ENCODE assay signal across 8 cellular contexts in genomic region chrX:56812515-56813105, GRCh38.
A peak's percentile ranks its signal among the peaks of the same experiment; 100 is the strongest.
DNase-seq lines count a peak whose midpoint lies in the region; ATAC-seq, FAIRE-seq and TF ChIP-seq lines count a peak whose summit lies in the region.

No MANE protein-coding gene starts in this region.

- no peaks in the 10 kb centered on the region for H3K9me2 ChIP-seq in Loucy (replicated peaks; ENCODE audit: low read depth, low read length)

- FAIRE-seq in GM12891 (lab: Jason Lieb, UNC), result peak; percentile 93
- FAIRE-seq in small intestine (lab: Jason Lieb, UNC), result no peak

- intact Hi-C loops in stomach (cut with DNase I; ENCODE audit: low total_unique reads), result no loop called here

- no peak for TF ChIP-seq EP300 in stomach (IDR thresholded peaks at IDR 0.05)

- no peak for DNase-seq in GM12891 (ENCODE audit: insufficient read length, low spot score)
- peak; percentile 32 for DNase-seq in choroid plexus epithelial cell (ENCODE audit: low read depth)
- DNase-seq in small intestine, result peak; percentile 65
- DNase-seq in NCI-H446 treated with DMSO at 0.1 percent for 48 hours (lab: John Stamatoyannopoulos, UW), result no peak
- DNase-seq in stomach, result no peak
- DNase-seq in GDM1 (lab: John Stamatoyannopoulos, UW), result no peak

- H3K4me2 ChIP-seq in Loucy (ENCODE audit: low read depth, low read length, poor library complexity, severe bottlenecking), result peak overlapping the region; percentile 74

- H3K27ac ChIP-seq in small intestine (ENCODE audit: low read depth in 1 of 2, low read length in 1 of 2) (peak overlapping the region in 1 of 2 donors; percentile 80), stomach (peak overlapping the region in 2 of 5 donors; percentile 36 to 39)

- no peak overlapping the region for H2AFZ ChIP-seq in Loucy (ENCODE audit: low read length)

- peak; percentile 94 for ATAC-seq in GM21576 (IDR thresholded peaks at IDR 0.05; ENCODE audit: unreplicated experiment)

- H3K9me3 ChIP-seq in Loucy (ENCODE audit: insufficient read depth, low read depth, low read length), result no peaks in the 10 kb centered on the region
- H3K9me3 ChIP-seq in small intestine (ENCODE audit: control insufficient read depth, low read depth), result no peaks in the 10 kb centered on the region
- H3K9me3 ChIP-seq in stomach, result peaks cover 0 to 3% (median 0%) of the 10 kb centered on the region in 4 donors

- H3K4me3 ChIP-seq in Loucy (ENCODE audit: low read length, poor library complexity, severe bottlenecking) (peak overlapping the region; percentile 69), choroid plexus epithelial cell (ENCODE audit: low read depth, low read length) (no peak overlapping the region), small intestine (ENCODE audit: low read depth in 1 of 2, low read length in 2 of 2) (peak overlapping the region in 1 of 2 donors; percentile 16), stomach (peak overlapping the region in 1 of 4 donors; percentile 1)

- H3K27me3 ChIP-seq in Loucy (ENCODE audit: insufficient read depth, low read length, poor library complexity, severe bottlenecking) (no peaks in the 10 kb centered on the region), small intestine (ENCODE audit: control insufficient read depth in 2 of 2, insufficient read depth in 2 of 2, low read length in 2 of 2) (no peaks in the 10 kb centered on the region), stomach (peaks cover 0 to 9% (median 0%) of the 10 kb centered on the region in 3 donors)

- WGBS in small intestine, 3 donors, result 7 to 17% (median 8%) methylated on average over 7 of the region's 7 CpGs
- WGBS in stomach, 5 donors, result 18 to 37% (median 24%) methylated on average over 7 of the region's 7 CpGs

- peak overlapping the region; percentile 78 for H3K9ac ChIP-seq in Loucy (ENCODE audit: low read depth, low read length, poor library complexity, severe bottlenecking)

- TF ChIP-seq CTCF in Loucy (conservative IDR thresholded peaks at IDR 0.05; ENCODE audit: low read length) (no peak), choroid plexus epithelial cell (conservative IDR thresholded peaks at IDR 0.05; ENCODE audit: low read depth, low read length) (no peak), stomach (IDR thresholded peaks at IDR 0.05) (no peak)

- TF ChIP-seq POLR2A in GM12891 (IDR thresholded peaks at IDR 0.05; ENCODE audit: low read depth, low read length) (no peak), stomach (IDR thresholded peaks at IDR 0.05) (no peak)

- no peaks in the 10 kb centered on the region for H3F3A ChIP-seq in Loucy (ENCODE audit: low read depth)

- H3K36me3 ChIP-seq in Loucy (ENCODE audit: insufficient read depth, low read length) (peaks cover 5% of the 10 kb centered on the region; the same call in 1 of the 2 replicates), small intestine (ENCODE audit: control insufficient read depth in 2 of 2, insufficient read depth in 2 of 2, low read length in 2 of 2) (no peaks in the 10 kb centered on the region), stomach (peaks cover 0 to 5% (median 2%) of the 10 kb centered on the region in 4 donors)

- peaks cover 8% of the 10 kb centered on the region; the same call in 1 of the 2 replicates for H3K79me2 ChIP-seq in Loucy (ENCODE audit: insufficient read depth, low read length)

- H4K20me1 ChIP-seq in Loucy (ENCODE audit: insufficient read depth, low read length, poor library complexity, severe bottlenecking), result no peaks in the 10 kb centered on the region

- peaks cover 14% of the 10 kb centered on the region for H3K4me1 ChIP-seq in Loucy (ENCODE audit: insufficient read depth, low read length, poor library complexity, severe bottlenecking)
- H3K4me1 ChIP-seq in small intestine (ENCODE audit: control insufficient read depth in 2 of 2, insufficient read depth in 1 of 2, low read depth in 1 of 2, low read length in 1 of 2), result no peaks in the 10 kb centered on the region
- H3K4me1 ChIP-seq in stomach, result peaks cover 0 to 18% (median 11%) of the 10 kb centered on the region in 4 donors

TF ChIP-seq in GM12891, 5 proteins besides CTCF, POLR2A, EP300 and RAD21:
- TF ChIP-seq POU2F2 (IDR thresholded peaks at IDR 0.05; ENCODE audit: low read depth, low read length), result no peak
- TF ChIP-seq PAX5 (IDR thresholded peaks at IDR 0.05; ENCODE audit: insufficient read depth, low read length, severe bottlenecking), result no peak
- TF ChIP-seq POLR2AphosphoS5 (IDR thresholded peaks at IDR 0.05; ENCODE audit: low read depth, low read length), result no peak
- TF ChIP-seq TAF1 (IDR thresholded peaks at IDR 0.05; ENCODE audit: low read depth, low read length), result no peak
- no peak for TF ChIP-seq SPI1 (IDR thresholded peaks at IDR 0.05; ENCODE audit: low read depth, low read length)

Comparison
In these comparisons a context has a peak if more than half of its experiments do, and no peak if none do; other contexts are left out.
1. DNase-seq: peak in choroid plexus epithelial cell (single experiment) and small intestine (single experiment); none in GM12891 (single experiment), NCI-H446 treated with DMSO at 0.1 percent for 48 hours (single experiment), stomach (single experiment) and GDM1 (single experiment).